ENCODE assay signal across 18 cellular contexts in genomic region chr17:6488008-6488539, GRCh38. TPM values are rescaled to one million over a fixed set of nuclear protein-coding genes. Genes with fewer than 3 reads are reported as not detected.
DNase-seq lines count a peak whose midpoint lies in the region; ATAC-seq and TF ChIP-seq lines count a peak whose summit lies in the region.
"Had no signal": no experiment of that assay in that cellular context is flagged by ENCODE, and none has a peak within 500 bp of the region (broad histone marks: within the 10 kb centered on the region; RNA-seq: fewer than 3 reads in every experiment).

No MANE protein-coding gene starts in this region.

- peaks cover 7% of the 10 kb centered on the region for H3K27me3 Mint-ChIP-seq in neural progenitor cell (ENCODE audit: insufficient read depth, low read depth)

- H3K4me3 ChIP-seq in neural progenitor cell = no peak overlapping the region

- POLR2A ChIA-PET in RWPE1 (lab: Yijun Ruan, JAX; ENCODE audit: low non-redundant PET) = no interaction called here

- no peaks in the 10 kb centered on the region for H3K79me2 ChIP-seq in neural progenitor cell (ENCODE audit: low read depth)

- H3K9me3 Mint-ChIP-seq in neural progenitor cell = no peaks in the 10 kb centered on the region
- H3K9me3 Mint-ChIP-seq: CD8-positive, alpha-beta T cell; IgD-negative memory B cell; T-helper 1 cell treated with Interleukin-12 subunit alpha and Interleukin-12 subunit beta and Interleukin-4 antibody, amounts not matched to agents 30 μg/mL and 1 μg/mL, for 36 hours had no signal

- H3K27ac Mint-ChIP-seq in neural progenitor cell = no peak overlapping the region
- H3K27ac Mint-ChIP-seq: CD8-positive, alpha-beta T cell; IgD-negative memory B cell; T-helper 1 cell treated with Interleukin-12 subunit alpha and Interleukin-12 subunit beta and Interleukin-4 antibody, amounts not matched to agents 30 μg/mL and 1 μg/mL, for 36 hours had no signal

- peaks cover 7% of the 10 kb centered on the region for H3F3A ChIP-seq in neural progenitor cell (ENCODE audit: low read depth)

- H3K27ac ChIP-seq in RWPE1 (peak overlapping the region; percentile 50), neural progenitor cell (no peak overlapping the region)

- H2AFZ ChIP-seq in neural progenitor cell (replicated peaks) = no peak overlapping the region

- intact Hi-C loops in left cardiac atrium (cut with DNase I) = no loop called here

- no peaks in the 10 kb centered on the region for H3K36me3 ChIP-seq in neural progenitor cell

- peaks cover 12% of the 10 kb centered on the region for H3K4me1 ChIP-seq in neural progenitor cell

- CTCF ChIA-PET in RWPE1 (lab: Yijun Ruan, JAX) = no interaction called here

- no peak overlapping the region for H3K4me2 ChIP-seq in neural progenitor cell

- peaks cover 30% of the 10 kb centered on the region for H3K4me1 Mint-ChIP-seq in neural progenitor cell
- H3K4me1 Mint-ChIP-seq: IgD-negative memory B cell had no signal

- no peak overlapping the region for H3K9ac ChIP-seq in neural progenitor cell

- no peaks in the 10 kb centered on the region for H3K36me3 Mint-ChIP-seq in neural progenitor cell
- H3K36me3 Mint-ChIP-seq: CD8-positive, alpha-beta T cell; IgD-negative memory B cell had no signal

- peak overlapping the region; percentile 2 for H3K4me3 Mint-ChIP-seq in neural progenitor cell
- H3K4me3 Mint-ChIP-seq: CD8-positive, alpha-beta T cell; IgD-negative memory B cell; T-helper 1 cell treated with Interleukin-12 subunit alpha and Interleukin-12 subunit beta and Interleukin-4 antibody, amounts not matched to agents 30 μg/mL and 1 μg/mL, for 36 hours had no signal

- TF ChIP-seq CTCF in RWPE1 (conservative IDR thresholded peaks at IDR 0.05; ENCODE audit: low read depth) (no peak), neural progenitor cell (IDR thresholded peaks at IDR 0.05) (no peak)

- no peaks in the 10 kb centered on the region for H4K20me1 ChIP-seq in neural progenitor cell (ENCODE audit: low read depth)

- DNase-seq in ELF-1 (ENCODE audit: low read depth, low spot score) (peak; percentile 44), RWPE1 (ENCODE audit: low spot score) (no peak), neural progenitor cell (ENCODE audit: low spot score) (no peak), left cardiac atrium (no peak), NCI-H187 (lab: John Stamatoyannopoulos, UW) (no peak)
- DNase-seq in stimulated activated CD4-positive, alpha-beta T cell treated with anti-CD3 and anti-CD28 coated beads, Interleukin-4, amount 100 ng/mL, for 1 hour = no peak
- DNase-seq: CD8-positive, alpha-beta T cell; DMS153; HCEC 1CT; NCI-H2171; NCI-H345; NCI-H524; NCI-H774; NK-92 treated with Interleukin-12 subunit alpha and Interleukin-12 subunit beta, amount 100 ng/mL, for 24 hours had no signal

- ATAC-seq in left cardiac atrium (no peak), HG02852 (IDR thresholded peaks at IDR 0.05; ENCODE audit: unreplicated experiment) (no peak)
- ATAC-seq: CD8-positive, alpha-beta T cell had no signal

- no peaks in the 10 kb centered on the region for H3K9me3 ChIP-seq in neural progenitor cell (ENCODE audit: low read depth)

- no peaks in the 10 kb centered on the region for H3K27me3 ChIP-seq in neural progenitor cell

RNA-seq across cellular contexts. Expression of gene PIMREG, which starts 43.8 kb away (rescaled TPM):
- 71.3 and 151 TPM in 2 replicates for total RNA-seq in neural progenitor cell (ENCODE audit: low replicate concordance)
- total RNA-seq in left cardiac atrium = under 1 TPM in 1 of 2 donors, not detected in 1; 0.29 TPM
- total RNA-seq: CD8-positive, alpha-beta T cell had no signal

RNA-seq across cellular contexts. Expression of gene AIPL1, which starts 53.2 kb away (rescaled TPM):
- total RNA-seq in neural progenitor cell (ENCODE audit: low replicate concordance) (0.37 and 2.3 TPM in 2 replicates), left cardiac atrium (not detected)
- total RNA-seq: A673; CD8-positive, alpha-beta T cell had no signal

Comparison
In these comparisons a context has a peak if more than half of its experiments do, and no peak if none do; other contexts are left out.
1. RNA of gene PIMREG, which starts 43.8 kb away (total RNA-seq): 71.3 to 151 TPM in neural progenitor cell; 0.29 TPM in left cardiac atrium; every median in the first group is over 10 times any median in the second.